ENCODE assay signal across 16 cellular contexts in the genomic region with DNA sequence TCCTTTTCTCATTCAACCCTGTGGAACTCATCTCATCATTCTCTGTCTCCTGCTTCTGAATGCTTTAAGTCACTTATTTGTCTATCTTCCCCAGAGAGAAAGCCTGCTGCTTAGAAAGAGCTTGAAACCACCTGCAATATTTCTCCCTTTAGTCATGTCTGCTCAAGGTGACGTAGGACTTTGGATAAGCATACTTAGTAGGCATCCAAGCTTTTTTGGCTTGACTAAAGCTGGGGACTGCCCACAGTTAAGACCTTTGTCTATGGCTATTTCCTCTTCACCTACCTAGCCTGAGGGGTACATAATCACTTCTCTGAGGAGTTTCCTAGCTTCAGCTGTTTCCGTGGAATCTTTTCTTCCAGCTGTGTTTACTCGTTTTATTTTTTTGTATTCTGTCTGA.
DNase-seq lines count a peak whose midpoint lies in the region; ATAC-seq, FAIRE-seq and TF ChIP-seq lines count a peak whose summit lies in the region.
"Had no signal": no experiment of that assay in that cellular context is flagged by ENCODE, and none has a peak within 500 bp of the region (broad histone marks: within the 10 kb centered on the region; RNA-seq: fewer than 3 reads in every experiment).

No MANE protein-coding gene starts in this region.

- H3K36me3 ChIP-seq in WERI-Rb-1 (no peaks in the 10 kb centered on the region), smooth muscle cell (ENCODE audit: low read depth) (no peaks in the 10 kb centered on the region), kidney (ENCODE audit: control insufficient read depth in 1 of 2, insufficient read depth in 2 of 2, low read length in 2 of 2) (no peaks in the 10 kb centered on the region)

- intact Hi-C loops in kidney (cut with DNase I) = no loop called here

- no peak overlapping the region for H3K4me2 ChIP-seq in smooth muscle cell

- no peaks in the 10 kb centered on the region for H4K20me1 ChIP-seq in smooth muscle cell (ENCODE audit: low read depth)

- H3K4me1 ChIP-seq in smooth muscle cell (ENCODE audit: low read depth) (no peaks in the 10 kb centered on the region), kidney (ENCODE audit: control insufficient read depth in 1 of 2, insufficient read depth in 1 of 2, low read depth in 1 of 2, low read length in 2 of 2) (no peaks in the 10 kb centered on the region)

- H3K27me3 ChIP-seq in WERI-Rb-1 (ENCODE audit: insufficient read depth, low read depth, severe bottlenecking) (no peaks in the 10 kb centered on the region), smooth muscle cell (ENCODE audit: low read depth) (peaks cover 77% of the 10 kb centered on the region)

- H3K9me3 ChIP-seq in WERI-Rb-1 (ENCODE audit: severe bottlenecking) (peaks cover 3% of the 10 kb centered on the region), smooth muscle cell (replicated peaks; ENCODE audit: low read depth) (no peaks in the 10 kb centered on the region), kidney (ENCODE audit: control insufficient read depth in 1 of 2, low read length in 2 of 2) (no peaks in the 10 kb centered on the region)

- H3K27ac ChIP-seq in WERI-Rb-1 = peak overlapping the region; percentile 65
- H3K27ac ChIP-seq in smooth muscle cell (ENCODE audit: low read depth) = peak overlapping the region; percentile 74
- H3K27ac ChIP-seq in kidney (ENCODE audit: low read depth in 2 of 2, low read length in 2 of 2) = no peak overlapping the region
- H3K27ac ChIP-seq: 22Rv1 had no signal

- H3K9ac ChIP-seq in smooth muscle cell (ENCODE audit: low read depth) (no peak overlapping the region), kidney (ENCODE audit: low read length in 2 of 2) (no peak overlapping the region)

- ATAC-seq in SK-N-SH treated with all-trans-retinoic acid at 6 μM for 48 hours = no peak
- ATAC-seq: HCT116 had no signal

- H3K4me3 ChIP-seq in WERI-Rb-1 (ENCODE audit: low read depth, low read length) (no peak overlapping the region), smooth muscle cell (no peak overlapping the region), kidney (ENCODE audit: low read length in 2 of 2) (no peak overlapping the region)

- no peaks in the 10 kb centered on the region for H3F3A ChIP-seq in smooth muscle cell (ENCODE audit: low read depth)

- no peaks in the 10 kb centered on the region for H3K79me2 ChIP-seq in smooth muscle cell (ENCODE audit: low read depth)

- 49% methylated on average over 3 of the region's 3 CpGs for WGBS in smooth muscle cell (ENCODE audit: low lambda C conversion rate)

- no peak for FAIRE-seq in kidney (lab: Jason Lieb, UNC)
- FAIRE-seq: G401.6 had no signal

- TF ChIP-seq CTCF in WERI-Rb-1 (IDR thresholded peaks at IDR 0.05; ENCODE audit: low read depth, low read length) = no peak
- TF ChIP-seq CTCF in smooth muscle cell (IDR thresholded peaks at IDR 0.05; ENCODE audit: borderline replicate concordance, insufficient read depth, poor library complexity, severe bottlenecking) = no peak
- TF ChIP-seq CTCF in kidney (IDR thresholded peaks at IDR 0.05; ENCODE audit: borderline replicate concordance, extremely low read depth, insufficient read depth) = no peak

- H2AFZ ChIP-seq in smooth muscle cell (ENCODE audit: low read depth) = no peak overlapping the region

- DNase-seq in DMS53 (lab: John Stamatoyannopoulos, UW) = peak; percentile 30
- no peak for DNase-seq in DMS53 treated with DMSO at 0.1 percent for 48 hours (lab: John Stamatoyannopoulos, UW; ENCODE audit: unreplicated experiment)
- peak; percentile 47 for DNase-seq in WERI-Rb-1
- peak; percentile 54 for DNase-seq in islet precursor cell
- DNase-seq in smooth muscle cell (lab: John Stamatoyannopoulos, UW; ENCODE audit: unreplicated experiment) = no peak
- no peak for DNase-seq in kidney
- no peak for DNase-seq in pons (ENCODE audit: low spot score)
- DNase-seq: GOT3, NCI-H1105 treated with DMSO at 0.1 percent for 48 hours, NCI-H187 treated with DMSO at 0.1 percent for 48 hours, NCI-H446 treated with DMSO at 0.1 percent for 48 hours, SIG-M5 had no signal

TF ChIP-seq in SK-N-SH treated with all-trans-retinoic acid at 6 μM for 48 hours, 23 proteins besides CTCF, POLR2A, EP300 and RAD21:
- TF ChIP-seq ESRRG (CRISPR knock-in tag; IDR thresholded peaks at IDR 0.05) (no peak), ZFP3 (CRISPR knock-in tag; IDR thresholded peaks at IDR 0.05) (no peak), ZNF565 (CRISPR knock-in tag; conservative IDR thresholded peaks at IDR 0.05; ENCODE audit: low read depth) (no peak), TOX (CRISPR knock-in tag; IDR thresholded peaks at IDR 0.05; ENCODE audit: borderline replicate concordance) (no peak), BACH2 (CRISPR knock-in tag; IDR thresholded peaks at IDR 0.05; ENCODE audit: borderline replicate concordance) (no peak), RARB (CRISPR knock-in tag; IDR thresholded peaks at IDR 0.05) (no peak), CSDC2 (CRISPR knock-in tag; IDR thresholded peaks at IDR 0.05) (no peak), ARNTL (CRISPR knock-in tag; IDR thresholded peaks at IDR 0.05; ENCODE audit: borderline replicate concordance, low read depth) (no peak), ZNF70 (CRISPR knock-in tag; IDR thresholded peaks at IDR 0.05) (no peak), ZC3H10 (CRISPR knock-in tag; IDR thresholded peaks at IDR 0.05) (no peak)
- TF ChIP-seq, protein P1, sequence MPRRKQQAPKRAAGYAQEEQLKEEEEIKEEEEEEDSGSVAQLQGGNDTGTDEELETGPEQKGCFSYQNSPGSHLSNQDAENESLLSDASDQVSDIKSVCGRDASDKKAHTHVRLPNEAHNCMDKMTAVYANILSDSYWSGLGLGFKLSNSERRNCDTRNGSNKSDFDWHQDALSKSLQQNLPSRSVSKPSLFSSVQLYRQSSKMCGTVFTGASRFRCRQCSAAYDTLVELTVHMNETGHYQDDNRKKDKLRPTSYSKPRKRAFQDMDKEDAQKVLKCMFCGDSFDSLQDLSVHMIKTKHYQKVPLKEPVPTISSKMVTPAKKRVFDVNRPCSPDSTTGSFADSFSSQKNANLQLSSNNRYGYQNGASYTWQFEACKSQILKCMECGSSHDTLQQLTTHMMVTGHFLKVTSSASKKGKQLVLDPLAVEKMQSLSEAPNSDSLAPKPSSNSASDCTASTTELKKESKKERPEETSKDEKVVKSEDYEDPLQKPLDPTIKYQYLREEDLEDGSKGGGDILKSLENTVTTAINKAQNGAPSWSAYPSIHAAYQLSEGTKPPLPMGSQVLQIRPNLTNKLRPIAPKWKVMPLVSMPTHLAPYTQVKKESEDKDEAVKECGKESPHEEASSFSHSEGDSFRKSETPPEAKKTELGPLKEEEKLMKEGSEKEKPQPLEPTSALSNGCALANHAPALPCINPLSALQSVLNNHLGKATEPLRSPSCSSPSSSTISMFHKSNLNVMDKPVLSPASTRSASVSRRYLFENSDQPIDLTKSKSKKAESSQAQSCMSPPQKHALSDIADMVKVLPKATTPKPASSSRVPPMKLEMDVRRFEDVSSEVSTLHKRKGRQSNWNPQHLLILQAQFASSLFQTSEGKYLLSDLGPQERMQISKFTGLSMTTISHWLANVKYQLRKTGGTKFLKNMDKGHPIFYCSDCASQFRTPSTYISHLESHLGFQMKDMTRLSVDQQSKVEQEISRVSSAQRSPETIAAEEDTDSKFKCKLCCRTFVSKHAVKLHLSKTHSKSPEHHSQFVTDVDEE (CRISPR knock-in tag; IDR thresholded peaks at IDR 0.05) = no peak
- TF ChIP-seq, protein P2, sequence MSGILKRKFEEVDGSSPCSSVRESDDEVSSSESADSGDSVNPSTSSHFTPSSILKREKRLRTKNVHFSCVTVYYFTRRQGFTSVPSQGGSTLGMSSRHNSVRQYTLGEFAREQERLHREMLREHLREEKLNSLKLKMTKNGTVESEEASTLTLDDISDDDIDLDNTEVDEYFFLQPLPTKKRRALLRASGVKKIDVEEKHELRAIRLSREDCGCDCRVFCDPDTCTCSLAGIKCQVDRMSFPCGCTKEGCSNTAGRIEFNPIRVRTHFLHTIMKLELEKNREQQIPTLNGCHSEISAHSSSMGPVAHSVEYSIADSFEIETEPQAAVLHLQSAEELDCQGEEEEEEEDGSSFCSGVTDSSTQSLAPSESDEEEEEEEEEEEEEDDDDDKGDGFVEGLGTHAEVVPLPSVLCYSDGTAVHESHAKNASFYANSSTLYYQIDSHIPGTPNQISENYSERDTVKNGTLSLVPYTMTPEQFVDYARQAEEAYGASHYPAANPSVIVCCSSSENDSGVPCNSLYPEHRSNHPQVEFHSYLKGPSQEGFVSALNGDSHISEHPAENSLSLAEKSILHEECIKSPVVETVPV (CRISPR knock-in tag; IDR thresholded peaks at IDR 0.05) = no peak
- TF ChIP-seq, protein P3, sequence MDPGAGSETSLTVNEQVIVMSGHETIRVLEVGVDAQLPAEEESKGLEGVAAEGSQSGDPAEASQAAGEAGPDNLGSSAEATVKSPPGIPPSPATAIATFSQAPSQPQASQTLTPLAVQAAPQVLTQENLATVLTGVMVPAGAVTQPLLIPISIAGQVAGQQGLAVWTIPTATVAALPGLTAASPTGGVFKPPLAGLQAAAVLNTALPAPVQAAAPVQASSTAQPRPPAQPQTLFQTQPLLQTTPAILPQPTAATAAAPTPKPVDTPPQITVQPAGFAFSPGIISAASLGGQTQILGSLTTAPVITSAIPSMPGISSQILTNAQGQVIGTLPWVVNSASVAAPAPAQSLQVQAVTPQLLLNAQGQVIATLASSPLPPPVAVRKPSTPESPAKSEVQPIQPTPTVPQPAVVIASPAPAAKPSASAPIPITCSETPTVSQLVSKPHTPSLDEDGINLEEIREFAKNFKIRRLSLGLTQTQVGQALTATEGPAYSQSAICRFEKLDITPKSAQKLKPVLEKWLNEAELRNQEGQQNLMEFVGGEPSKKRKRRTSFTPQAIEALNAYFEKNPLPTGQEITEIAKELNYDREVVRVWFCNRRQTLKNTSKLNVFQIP (CRISPR knock-in tag; IDR thresholded peaks at IDR 0.05; ENCODE audit: borderline replicate concordance, low read depth) = no peak
- TF ChIP-seq, protein P4, sequence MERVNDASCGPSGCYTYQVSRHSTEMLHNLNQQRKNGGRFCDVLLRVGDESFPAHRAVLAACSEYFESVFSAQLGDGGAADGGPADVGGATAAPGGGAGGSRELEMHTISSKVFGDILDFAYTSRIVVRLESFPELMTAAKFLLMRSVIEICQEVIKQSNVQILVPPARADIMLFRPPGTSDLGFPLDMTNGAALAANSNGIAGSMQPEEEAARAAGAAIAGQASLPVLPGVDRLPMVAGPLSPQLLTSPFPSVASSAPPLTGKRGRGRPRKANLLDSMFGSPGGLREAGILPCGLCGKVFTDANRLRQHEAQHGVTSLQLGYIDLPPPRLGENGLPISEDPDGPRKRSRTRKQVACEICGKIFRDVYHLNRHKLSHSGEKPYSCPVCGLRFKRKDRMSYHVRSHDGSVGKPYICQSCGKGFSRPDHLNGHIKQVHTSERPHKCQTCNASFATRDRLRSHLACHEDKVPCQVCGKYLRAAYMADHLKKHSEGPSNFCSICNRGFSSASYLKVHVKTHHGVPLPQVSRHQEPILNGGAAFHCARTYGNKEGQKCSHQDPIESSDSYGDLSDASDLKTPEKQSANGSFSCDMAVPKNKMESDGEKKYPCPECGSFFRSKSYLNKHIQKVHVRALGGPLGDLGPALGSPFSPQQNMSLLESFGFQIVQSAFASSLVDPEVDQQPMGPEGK (CRISPR knock-in tag; IDR thresholded peaks at IDR 0.05; ENCODE audit: borderline replicate concordance) = no peak

Comparison
In these comparisons a context has a peak if more than half of its experiments do, and no peak if none do; other contexts are left out.
1. DNase-seq: peak in DMS53 (single experiment), WERI-Rb-1 (single experiment) and islet precursor cell (single experiment); none in DMS53 treated with DMSO at 0.1 percent for 48 hours (single experiment), smooth muscle cell (single experiment), kidney (single experiment) and pons (single experiment).
2. H3K27ac ChIP-seq: peak in WERI-Rb-1 (single experiment) and smooth muscle cell (single experiment); none in kidney (0 of 2).